23 cellular contexts compared by ENCODE assay signal in the genomic region with DNA sequence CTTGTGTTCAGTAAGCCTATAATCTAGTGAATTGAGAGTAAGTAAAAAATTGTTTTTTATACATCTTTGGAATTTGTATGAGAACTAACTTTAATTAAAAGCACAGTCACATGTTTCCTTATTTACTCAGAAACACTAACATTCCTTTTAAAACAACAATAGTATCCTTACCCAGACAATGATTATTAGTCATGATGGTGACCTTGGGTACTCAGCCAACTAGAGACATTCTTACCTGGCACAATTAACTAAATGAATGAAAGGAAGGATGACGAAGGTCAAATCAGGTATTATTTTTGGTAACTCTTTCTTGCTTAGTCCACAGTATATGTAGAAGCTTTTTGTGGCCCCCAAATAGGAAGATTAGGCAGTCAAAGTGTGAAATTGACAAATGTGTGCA.
"Had no signal": no experiment of that assay in that cellular context is flagged by ENCODE, and none has a peak within 500 bp of the region (broad histone marks: within the 10 kb centered on the region; RNA-seq: fewer than 3 reads in every experiment).

No MANE protein-coding gene starts in this region.

- H3K9me3 ChIP-seq: ascending aorta, breast epithelium, gastrocnemius medialis had no signal

- H3K27ac ChIP-seq: ascending aorta, breast epithelium, coronary artery, foreskin keratinocyte had no signal

- H3K27me3 ChIP-seq: ascending aorta, breast epithelium, foreskin keratinocyte, gastrocnemius medialis had no signal

- H3K36me3 ChIP-seq: ascending aorta, breast epithelium, gastrocnemius medialis had no signal

- DNase-seq: activated CD4-positive, alpha-beta memory T cell treated with anti-CD3 and anti-CD28 coated beads for 36 hours; activated CD4-positive, alpha-beta T cell treated with anti-CD3 and anti-CD28 coated beads for 36 hours; activated CD4-positive, alpha-beta T cell treated with anti-CD3 and anti-CD28 coated beads, Interleukin-2, amount 10 ng/mL, durations not matched to agents 24 days and 14 days; activated CD4-positive, CD25-positive, alpha-beta regulatory T cell; activated CD4-positive, CD25-positive, alpha-beta regulatory T cell treated with anti-CD3 and anti-CD28 coated beads, Interleukin-2, amount 50 U/mL, for 72 hours; activated CD8-positive, alpha-beta memory T cell treated with anti-CD3 and anti-CD28 coated beads, Interleukin-2, amount 10 ng/mL, durations not matched to agents 7 days and 5 days; activated CD8-positive, alpha-beta memory T cell treated with anti-CD3 and anti-CD28 coated beads, Interleukin-2, amount 50 U/mL, for 4 hours; activated CD8-positive, alpha-beta T cell treated with anti-CD3 and anti-CD28 coated beads, Interleukin-2, amount 10 ng/mL, durations not matched to agents 7 days and 5 days; activated effector memory CD4-positive, alpha-beta T cell treated with anti-CD3 and anti-CD28 coated beads, Interleukin-2, amount 50 U/mL, for 16 hours; activated naive CD4-positive, alpha-beta T cell treated with anti-CD3 and anti-CD28 coated beads for 36 hours; activated naive CD8-positive, alpha-beta T cell treated with anti-CD3 and anti-CD28 coated beads, Interleukin-2, amount 10 ng/mL, durations not matched to agents 7 days and 5 days; activated T-cell treated with anti-CD3 and anti-CD28 coated beads, Interleukin-2, amount 50 U/mL, for 1 hour; activated T-cell treated with anti-CD3 and anti-CD28 coated beads, Interleukin-2, amount 50 U/mL, for 48 hours; effector CD4-positive, alpha-beta T cell; effector memory CD8-positive, alpha-beta T cell; foreskin keratinocyte; gastrocnemius medialis; T-helper 2 cell had no signal

- ATAC-seq: activated CD4-positive, alpha-beta T cell treated with anti-CD3 and anti-CD28 coated beads for 36 hours; activated CD8-positive, alpha-beta memory T cell treated with anti-CD3 and anti-CD28 coated beads, Interleukin-2, amount 10 ng/mL, durations not matched to agents 7 days and 5 days; activated CD8-positive, alpha-beta T cell treated with anti-CD3 and anti-CD28 coated beads, Interleukin-2, amount 10 ng/mL, durations not matched to agents 7 days and 5 days; activated naive CD4-positive, alpha-beta T cell treated with anti-CD3 and anti-CD28 coated beads, Interleukin-2, amount 50 U/mL, for 72 hours; effector memory CD8-positive, alpha-beta T cell; esophagus mucosa; foreskin keratinocyte had no signal

- H3K4me1 ChIP-seq: ascending aorta, breast epithelium, foreskin keratinocyte, gastrocnemius medialis had no signal

- H3K4me3 ChIP-seq: ascending aorta, breast epithelium, coronary artery, gastrocnemius medialis had no signal
